Comparison of ENCODE assay signal across 13 cellular contexts in the genomic region with DNA sequence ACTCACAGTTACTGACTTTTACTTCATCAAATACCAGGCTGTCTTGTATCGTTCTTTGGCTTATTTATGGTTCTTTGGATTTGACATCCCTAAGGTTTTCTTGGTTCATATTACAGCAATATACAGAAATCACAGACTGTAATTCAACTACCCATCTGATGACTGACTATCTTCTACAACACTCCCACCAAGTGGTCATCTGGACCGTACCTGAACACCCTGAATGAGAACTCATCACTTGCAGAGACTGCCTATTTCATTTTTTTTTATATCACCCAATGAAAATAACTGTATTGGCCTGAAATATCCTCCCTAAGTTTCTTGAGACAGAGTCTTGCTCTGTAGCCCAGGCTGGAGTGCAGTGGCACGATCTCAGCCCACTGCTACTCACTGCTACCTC. TPM values are rescaled to one million over a fixed set of nuclear protein-coding genes. Genes with fewer than 3 reads are reported as not detected.
A peak's percentile ranks its signal among the peaks of the same experiment; 100 is the strongest.
DNase-seq lines count a peak whose midpoint lies in the region; ATAC-seq, FAIRE-seq and TF ChIP-seq lines count a peak whose summit lies in the region.
"Had no signal": no experiment of that assay in that cellular context is flagged by ENCODE, and none has a peak within 500 bp of the region (broad histone marks: within the 10 kb centered on the region; RNA-seq: fewer than 3 reads in every experiment).

No MANE protein-coding gene starts in this region.

- no peaks in the 10 kb centered on the region for H3K9me3 ChIP-seq in Karpas-422 (ENCODE audit: low read length)
- H3K9me3 ChIP-seq in GM12878 (replicated peaks; ENCODE audit: control insufficient read depth, insufficient read depth, low read length), result no peaks in the 10 kb centered on the region
- no peaks in the 10 kb centered on the region for H3K9me3 ChIP-seq in lower lobe of right lung

- CTCF ChIA-PET in GM12878 (lab: Yijun Ruan, JAX), result interaction anchor here (0.8 to 3.1 kb wide), 14 partner anchors 12 to 163 kb away, joined by 3 to 14 read pairs (median 5); a partner anchor contains a TSS
- CTCF ChIA-PET in activated naive CD4-positive, alpha-beta T cell treated with anti-CD3 and anti-CD28 coated beads, Interleukin-2, amount 10 ng/mL, durations not matched to agents 7 days and 5 days (lab: Charles Lee), result interaction anchor here (1.0 to 2.8 kb wide), 2 partner anchors 47 to 63 kb away, joined by 3 to 9 read pairs; no protein-coding TSS in a partner anchor

- H3K4me1 ChIP-seq in Karpas-422 (ENCODE audit: low read length), result peaks cover 23% of the 10 kb centered on the region
- no peaks in the 10 kb centered on the region for H3K4me1 ChIP-seq in GM12878 (ENCODE audit: control insufficient read depth, insufficient read depth, low read length)
- peaks cover 19% of the 10 kb centered on the region for H3K4me1 ChIP-seq in lower lobe of right lung

- no peak for TF ChIP-seq EP300 in GM12878 (IDR thresholded peaks at IDR 0.05; ENCODE audit: borderline replicate concordance in 1 of 2, control insufficient read depth in 1 of 2, low read depth in 2 of 2, low read length in 2 of 2)

- DNase-seq in COR-L47 (lab: John Stamatoyannopoulos, UW), result peak; percentile 12
- DNase-seq in Karpas-422, result peak; percentile 74
- DNase-seq in GM12878 (ENCODE audit: low read depth, low spot score), result no peak
- no peak for DNase-seq in lower lobe of right lung
- DNase-seq in posterior vena cava (ENCODE audit: low spot score), result no peak
- DNase-seq in activated naive CD4-positive, alpha-beta T cell treated with anti-CD3 and anti-CD28 coated beads, Interleukin-2, amount 10 ng/mL, durations not matched to agents 7 days and 5 days, result no peak
- no peak for DNase-seq in activated CD4-positive, CD25-positive, alpha-beta regulatory T cell treated with anti-CD3 and anti-CD28 coated beads, Interleukin-2, amount 50 U/mL, for 72 hours
- DNase-seq in activated T-helper 2 cell treated with anti-CD3 and anti-CD28 coated beads, Interferon-gamma antibody, Interleukin-2, Interleukin-4, amounts not matched to agents 10 μg/mL and 5 μg/mL and 100 μg/mL, durations not matched to agents 14 hours and 24 hours and 36 hours (ENCODE audit: low spot score), result no peak
- DNase-seq: activated CD4-positive, alpha-beta T cell treated with anti-CD3 and anti-CD28 coated beads for 1 hour; activated naive CD4-positive, alpha-beta T cell; NCI-H2081 treated with DMSO at 0.1 percent for 48 hours had no signal

- H3K36me3 ChIP-seq in Karpas-422 (ENCODE audit: insufficient read depth, low read length) (no peaks in the 10 kb centered on the region), GM12878 (ENCODE audit: control insufficient read depth in 2 of 2, insufficient read depth in 2 of 2, low read length in 1 of 2) (no peaks in the 10 kb centered on the region), lower lobe of right lung (no peaks in the 10 kb centered on the region)

- no peak for TF ChIP-seq POLR2A in GM12878 (IDR thresholded peaks at IDR 0.05; ENCODE audit: low read depth, low read length)

- TF ChIP-seq RAD21 in GM12878 (IDR thresholded peaks at IDR 0.05; ENCODE audit: insufficient read depth, low read depth, low read length), result peak; percentile 60

- in situ Hi-C loops in GM12878 (cut with MboI), result no loop called here

- peaks cover 9% of the 10 kb centered on the region for H3K27me3 Mint-ChIP-seq in activated naive CD4-positive, alpha-beta T cell treated with anti-CD3 and anti-CD28 coated beads, Interleukin-2, amount 10 ng/mL, durations not matched to agents 7 days and 5 days
- H3K27me3 Mint-ChIP-seq in activated T-helper 2 cell treated with anti-CD3 and anti-CD28 coated beads, Interferon-gamma antibody, Interleukin-2, Interleukin-4, amounts not matched to agents 10 μg/mL and 5 μg/mL and 100 μg/mL, durations not matched to agents 14 hours and 24 hours and 36 hours (ENCODE audit: low read depth), result peaks cover 26% of the 10 kb centered on the region

- WGBS in GM12878 (ENCODE audit: insufficient coverage, insufficient replicate concordance, low lambda C conversion rate, missing lambda C conversion rate), result 83% methylated on average over 3 of the region's 3 CpGs

- no peak overlapping the region for H3K4me3 Mint-ChIP-seq in activated naive CD4-positive, alpha-beta T cell treated with anti-CD3 and anti-CD28 coated beads, Interleukin-2, amount 10 ng/mL, durations not matched to agents 7 days and 5 days
- H3K4me3 Mint-ChIP-seq in activated T-helper 2 cell treated with anti-CD3 and anti-CD28 coated beads, Interferon-gamma antibody, Interleukin-2, Interleukin-4, amounts not matched to agents 10 μg/mL and 5 μg/mL and 100 μg/mL, durations not matched to agents 14 hours and 24 hours and 36 hours (ENCODE audit: low read depth), result no peak overlapping the region
- H3K4me3 Mint-ChIP-seq: IgD-negative memory B cell had no signal

- peaks cover 7% of the 10 kb centered on the region for H3K4me1 Mint-ChIP-seq in activated naive CD4-positive, alpha-beta T cell treated with anti-CD3 and anti-CD28 coated beads, Interleukin-2, amount 10 ng/mL, durations not matched to agents 7 days and 5 days
- H3K4me1 Mint-ChIP-seq in activated T-helper 2 cell treated with anti-CD3 and anti-CD28 coated beads, Interferon-gamma antibody, Interleukin-2, Interleukin-4, amounts not matched to agents 10 μg/mL and 5 μg/mL and 100 μg/mL, durations not matched to agents 14 hours and 24 hours and 36 hours (ENCODE audit: low read depth), result peaks cover 24% of the 10 kb centered on the region

- H4K20me1 ChIP-seq in Karpas-422 (ENCODE audit: insufficient read depth, low read depth, low read length) (no peaks in the 10 kb centered on the region), GM12878 (ENCODE audit: control insufficient read depth, insufficient read depth) (no peaks in the 10 kb centered on the region)

- no peak overlapping the region for H3K27ac Mint-ChIP-seq in activated naive CD4-positive, alpha-beta T cell treated with anti-CD3 and anti-CD28 coated beads, Interleukin-2, amount 10 ng/mL, durations not matched to agents 7 days and 5 days
- no peak overlapping the region for H3K27ac Mint-ChIP-seq in activated T-helper 2 cell treated with anti-CD3 and anti-CD28 coated beads, Interferon-gamma antibody, Interleukin-2, Interleukin-4, amounts not matched to agents 10 μg/mL and 5 μg/mL and 100 μg/mL, durations not matched to agents 14 hours and 24 hours and 36 hours

- no peaks in the 10 kb centered on the region for H3K36me3 Mint-ChIP-seq in activated naive CD4-positive, alpha-beta T cell treated with anti-CD3 and anti-CD28 coated beads, Interleukin-2, amount 10 ng/mL, durations not matched to agents 7 days and 5 days
- H3K36me3 Mint-ChIP-seq in activated T-helper 2 cell treated with anti-CD3 and anti-CD28 coated beads, Interferon-gamma antibody, Interleukin-2, Interleukin-4, amounts not matched to agents 10 μg/mL and 5 μg/mL and 100 μg/mL, durations not matched to agents 14 hours and 24 hours and 36 hours (ENCODE audit: low read depth), result no peaks in the 10 kb centered on the region
- H3K36me3 Mint-ChIP-seq: IgD-negative memory B cell had no signal

- no peak overlapping the region for H2AFZ ChIP-seq in Karpas-422 (ENCODE audit: low read length)
- H2AFZ ChIP-seq in GM12878 (ENCODE audit: control insufficient read depth, low read depth, low read length), result no peak overlapping the region

- H3K27ac ChIP-seq in Karpas-422 (ENCODE audit: low read length) (no peak overlapping the region), GM12878 (ENCODE audit: control insufficient read depth, insufficient read depth) (no peak overlapping the region), lower lobe of right lung (no peak overlapping the region)

- H3K27me3 ChIP-seq in Karpas-422 (ENCODE audit: low read length), result no peaks in the 10 kb centered on the region
- no peaks in the 10 kb centered on the region for H3K27me3 ChIP-seq in GM12878 (replicated peaks in 1 of 2; ENCODE audit: control insufficient read depth in 2 of 2, insufficient read depth in 2 of 2, low read length in 1 of 2)
- no peaks in the 10 kb centered on the region for H3K27me3 ChIP-seq in lower lobe of right lung (ENCODE audit: low read depth)

- BruUV-seq in GM12878 (replicated peaks; lab: Mats Ljungman, UMichigan), result no TSS peak

- no peak overlapping the region for H3K4me3 ChIP-seq in Karpas-422 (ENCODE audit: low read length)
- H3K4me3 ChIP-seq in GM12878, result no peak overlapping the region
- H3K4me3 ChIP-seq in lower lobe of right lung, result no peak overlapping the region

- RAD21 ChIA-PET in GM12878 (lab: Charles Lee; ENCODE audit: unreplicated experiment), result interaction anchor here (2.2 to 2.3 kb wide), 3 partner anchors 25 to 59 kb away, joined by 4 to 6 read pairs (median 5); no protein-coding TSS in a partner anchor

- TF ChIP-seq CTCF in GM12878 (IDR thresholded peaks at IDR 0.05 in 2 of 3, conservative IDR thresholded peaks at IDR 0.05 in 1 of 3; ENCODE audit: control insufficient read depth in 2 of 3, extremely low read depth in 1 of 3, insufficient read depth in 1 of 3, low read depth in 3 of 3, low read length in 3 of 3) (peak in 2 of 3 experiments; percentile 15 to 42; a peak in 3 of 6 replicates), lower lobe of right lung (IDR thresholded peaks at IDR 0.05) (peak; percentile 21)

- H3K9me3 Mint-ChIP-seq in activated naive CD4-positive, alpha-beta T cell treated with anti-CD3 and anti-CD28 coated beads, Interleukin-2, amount 10 ng/mL, durations not matched to agents 7 days and 5 days, result no peaks in the 10 kb centered on the region
- no peaks in the 10 kb centered on the region for H3K9me3 Mint-ChIP-seq in activated T-helper 2 cell treated with anti-CD3 and anti-CD28 coated beads, Interferon-gamma antibody, Interleukin-2, Interleukin-4, amounts not matched to agents 10 μg/mL and 5 μg/mL and 100 μg/mL, durations not matched to agents 14 hours and 24 hours and 36 hours
- H3K9me3 Mint-ChIP-seq: IgD-negative memory B cell had no signal

- H3K4me2 ChIP-seq in Karpas-422 (ENCODE audit: low read depth, low read length, poor library complexity, severe bottlenecking), result no peak overlapping the region
- H3K4me2 ChIP-seq in GM12878 (ENCODE audit: control insufficient read depth, insufficient read depth), result no peak overlapping the region

- no peak for FAIRE-seq in GM12878 (lab: Jason Lieb, UNC)

- H3K79me2 ChIP-seq in Karpas-422 (ENCODE audit: low read length) (no peaks in the 10 kb centered on the region), GM12878 (ENCODE audit: control insufficient read depth, insufficient read depth, low read length) (no peaks in the 10 kb centered on the region)

- intact Hi-C loops in GM12878 (cut with micrococcal nuclease; ENCODE audit: unreplicated experiment) (no loop called here), lower lobe of right lung (cut with DNase I) (no loop called here), posterior vena cava (cut with DNase I) (no loop called here)
- intact Hi-C loops in activated T-helper 2 cell treated with anti-CD3 and anti-CD28 coated beads, Interferon-gamma antibody, Interleukin-2, Interleukin-4, amounts not matched to agents 10 μg/mL and 5 μg/mL and 100 μg/mL, durations not matched to agents 14 hours and 24 hours and 36 hours (cut with micrococcal nuclease), result loop anchor here (1.0 to 5.0 kb wide), 5 partner anchors 25 to 106 kb away; no protein-coding TSS in a partner anchor

- POLR2A ChIA-PET in GM12878 (lab: Charles Lee), result interaction anchor here (1.4 kb wide), 1 partner anchor 24 kb away, joined by 4 read pairs; no protein-coding TSS in a partner anchor

- ATAC-seq in GM12878 (peak; percentile 64), lower lobe of right lung (no peak)

- H3K9me2 ChIP-seq in Karpas-422 (replicated peaks; ENCODE audit: insufficient read depth, low read length), result no peaks in the 10 kb centered on the region

- SMC1A ChIA-PET in GM12878 (lab: Charles Lee; ENCODE audit: uncharacterized antibody, unreplicated experiment), result interaction anchor here (0.9 to 2.5 kb wide), 8 partner anchors 17 to 87 kb away, joined by 3 to 6 read pairs (median 3); no protein-coding TSS in a partner anchor

- no peak overlapping the region for H3K9ac ChIP-seq in Karpas-422 (ENCODE audit: low read length)
- no peak overlapping the region for H3K9ac ChIP-seq in GM12878 (ENCODE audit: control insufficient read depth, insufficient read depth, low read length)

RNA-seq across cellular contexts. Expression of a gene that starts 9.5 kb away (rescaled TPM):
- 0.19 and 1.3 TPM in 2 replicates for total RNA-seq in Karpas-422 (2014; rRNA removed; shearing (Covaris generic); ENCODE audit: low replicate concordance)
- total RNA-seq in GM12878 (2013; cell fraction: nucleolus; rRNA removed), result 39.2 and 39.8 TPM in 2 replicates
- total RNA-seq in GM12878 (2014; rRNA removed) (2.5 and 2.8 TPM in 2 replicates), GM12878 (2014; rRNA removed; fragmentation: Illumina TruSeq; extraction: Trizol) (3.4 and 3.5 TPM in 2 replicates), GM12878 (2021) (3.3 and 3.9 TPM in 2 replicates), lower lobe of right lung (1.2 TPM), posterior vena cava (under 1 TPM; 0.24 to 0.28 TPM)
- polyA plus RNA-seq in GM12878 (2011; ENCODE audit: low read depth), result 1.8 TPM
- polyA plus RNA-seq in GM12878 (2011; rRNA removed) (20.5 and 20.6 TPM in 2 replicates), GM12878 (2014; fragmentation: Illumina TruSeq; extraction: Trizol) (2.6 and 2.8 TPM in 2 replicates), GM12878 (2014; fragmentation: Nextera tagmentation; extraction: Ambion mirVana) (1 to 10 TPM; 2.9 to 4.5 TPM), GM12878 (2014; rRNA removed) (3.4 and 3.5 TPM in 2 replicates), GM12878 (2016; fragmentation: Nextera tagmentation; extraction: Ambion mirVana) (1 to 10 TPM in 1 of 2 experiments, under 1 TPM in 1; 0.89 to 1.2 TPM)
- 12.1 and 14.3 TPM in 2 replicates for polyA plus RNA-seq in GM12878 (2011; cell fraction: cytosol; rRNA removed)
- 19.0 and 30.2 TPM in 2 replicates for polyA plus RNA-seq in GM12878 (2011; cell fraction: nucleus; rRNA removed)
- 1.8 and 3.0 TPM in 2 replicates for polyA plus RNA-seq in GM12878 (2012)
- 10.8 and 11.0 TPM in 2 replicates for polyA minus RNA-seq in GM12878 (2011; rRNA and poly(A)+ RNA removed)
- polyA minus RNA-seq in GM12878 (2011; cell fraction: cytosol; rRNA and poly(A)+ RNA removed), result 3.3 and 3.6 TPM in 2 replicates
- 6.9 and 8.1 TPM in 2 replicates for polyA minus RNA-seq in GM12878 (2011; cell fraction: nucleus; rRNA and poly(A)+ RNA removed)
- 0.09 and 0.11 TPM in 2 replicates for total RNA-seq in activated T-helper 2 cell treated with anti-CD3 and anti-CD28 coated beads, Interferon-gamma antibody, Interleukin-2, Interleukin-4, amounts not matched to agents 10 μg/mL and 5 μg/mL and 100 μg/mL, durations not matched to agents 14 hours and 24 hours and 36 hours
- total RNA-seq: dermis microvascular lymphatic vessel endothelial cell had no signal
- polyA plus RNA-seq: IgD-negative memory B cell had no signal

RNA-seq across cellular contexts. Expression of a gene that starts 58.2 kb away (rescaled TPM):
- total RNA-seq in Karpas-422 (2014; rRNA removed; shearing (Covaris generic); ENCODE audit: low replicate concordance), result 65.9 and 86.7 TPM in 2 replicates
- total RNA-seq in GM12878 (2013; cell fraction: nucleolus; rRNA removed), result 55.4 and 60.9 TPM in 2 replicates
- 27.4 and 28.5 TPM in 2 replicates for total RNA-seq in GM12878 (2014; rRNA removed)
- total RNA-seq in GM12878 (2014; rRNA removed; fragmentation: Illumina TruSeq; extraction: Trizol), result 10.5 and 10.9 TPM in 2 replicates
- 22.9 and 23.6 TPM in 2 replicates for total RNA-seq in GM12878 (2021)
- polyA plus RNA-seq in GM12878 (2011; ENCODE audit: low read depth), result 9.5 TPM
- polyA plus RNA-seq in GM12878 (2011; rRNA removed), result 16.2 and 31.2 TPM in 2 replicates
- polyA plus RNA-seq in GM12878 (2011; cell fraction: cytosol; rRNA removed), result 49.3 and 77.4 TPM in 2 replicates
- 45.4 and 47.1 TPM in 2 replicates for polyA plus RNA-seq in GM12878 (2011; cell fraction: nucleus; rRNA removed)
- polyA plus RNA-seq in GM12878 (2012), result 22.8 and 28.8 TPM in 2 replicates
- polyA plus RNA-seq in GM12878 (2014; fragmentation: Illumina TruSeq; extraction: Trizol), result 4.6 and 15.9 TPM in 2 replicates
- 1 to 10 TPM in 1 of 2 experiments, under 1 TPM in 1; 0.69 to 1.6 TPM for polyA plus RNA-seq in GM12878 (2014; fragmentation: Nextera tagmentation; extraction: Ambion mirVana)
- 29.6 and 30.5 TPM in 2 replicates for polyA plus RNA-seq in GM12878 (2014; rRNA removed)
- 10 to 100 TPM; 15.8 to 20.6 TPM for polyA plus RNA-seq in GM12878 (2016; fragmentation: Nextera tagmentation; extraction: Ambion mirVana)
- polyA minus RNA-seq in GM12878 (2011; rRNA and poly(A)+ RNA removed), result 38.3 and 56.7 TPM in 2 replicates
- 11.3 and 12.3 TPM in 2 replicates for polyA minus RNA-seq in GM12878 (2011; cell fraction: cytosol; rRNA and poly(A)+ RNA removed)
- polyA minus RNA-seq in GM12878 (2011; cell fraction: nucleus; rRNA and poly(A)+ RNA removed), result 15.4 and 23.7 TPM in 2 replicates
- total RNA-seq in lower lobe of right lung, result 16.0 TPM
- 1 to 10 TPM; 1.9 to 2.6 TPM for total RNA-seq in posterior vena cava
- total RNA-seq in activated T-helper 2 cell treated with anti-CD3 and anti-CD28 coated beads, Interferon-gamma antibody, Interleukin-2, Interleukin-4, amounts not matched to agents 10 μg/mL and 5 μg/mL and 100 μg/mL, durations not matched to agents 14 hours and 24 hours and 36 hours, result 20.2 and 23.8 TPM in 2 replicates

Comparison
In these comparisons a context has a peak if more than half of its experiments do, and no peak if none do; other contexts are left out.
1. DNase-seq: peak in COR-L47 (single experiment) and Karpas-422 (single experiment); none in GM12878 (single experiment), lower lobe of right lung (single experiment), posterior vena cava (single experiment), activated naive CD4-positive, alpha-beta T cell treated with anti-CD3 and anti-CD28 coated beads, Interleukin-2, amount 10 ng/mL, durations not matched to agents 7 days and 5 days (single experiment), activated CD4-positive, CD25-positive, alpha-beta regulatory T cell treated with anti-CD3 and anti-CD28 coated beads, Interleukin-2, amount 50 U/mL, for 72 hours (single experiment) and activated T-helper 2 cell treated with anti-CD3 and anti-CD28 coated beads, Interferon-gamma antibody, Interleukin-2, Interleukin-4, amounts not matched to agents 10 μg/mL and 5 μg/mL and 100 μg/mL, durations not matched to agents 14 hours and 24 hours and 36 hours (single experiment).